Comparison of ENCODE assay signal across 8 cellular contexts in genomic region chr1:108199781-108200626, GRCh38. TPM values are rescaled to one million over a fixed set of nuclear protein-coding genes. Genes with fewer than 3 reads are reported as not detected.
A peak's percentile ranks its signal among the peaks of the same experiment; 100 is the strongest.
DNase-seq lines count a peak whose midpoint lies in the region; ATAC-seq and TF ChIP-seq lines count a peak whose summit lies in the region.

SLC25A24 (minus strand) TSS chr1:108200343; CDS start chr1:108200138, 205 bp downstream.

- peaks cover 4% of the 10 kb centered on the region for H3K36me3 ChIP-seq in ectodermal cell (ENCODE audit: control insufficient read depth, insufficient read depth, low read length)
- peaks cover 13% of the 10 kb centered on the region for H3K36me3 ChIP-seq in lower lobe of right lung

- H3K4me1 ChIP-seq in ectodermal cell (ENCODE audit: control insufficient read depth, insufficient read depth, low read length) (no peaks in the 10 kb centered on the region), lower lobe of right lung (peaks cover 32% of the 10 kb centered on the region)

- H3K27ac Mint-ChIP-seq in activated CD8-positive, alpha-beta T cell treated with anti-CD3 and anti-CD28 coated beads for 36 hours: peak within 1 kb of the TSS; percentile 75

- H3K27me3 Mint-ChIP-seq in activated CD8-positive, alpha-beta T cell treated with anti-CD3 and anti-CD28 coated beads for 36 hours: no peaks in the 10 kb centered on the region

- DNase-seq in AG08395 (ENCODE audit: low spot score): peak; percentile 91
- peak; percentile 54 to 91 for DNase-seq in NCI-H526 (lab: John Stamatoyannopoulos, UW)
- DNase-seq in activated CD8-positive, alpha-beta T cell treated with anti-CD3 and anti-CD28 coated beads for 36 hours: peak; percentile 72
- peak; percentile 92 for DNase-seq in lower lobe of right lung
- peak; percentile 33 to 76 (median 51) for DNase-seq in stimulated activated CD4-positive, alpha-beta T cell treated with anti-CD3 and anti-CD28 coated beads, TNF-alpha, amount 100 ng/mL, for 24 hours (ENCODE audit: low read depth in 3 of 3)

- H3K36me3 Mint-ChIP-seq in activated CD8-positive, alpha-beta T cell treated with anti-CD3 and anti-CD28 coated beads for 36 hours (ENCODE audit: low read depth): peaks cover 9% of the 10 kb centered on the region

- CTCF ChIA-PET in activated CD8-positive, alpha-beta T cell treated with anti-CD3 and anti-CD28 coated beads for 36 hours (lab: Charles Lee): interaction anchor here (0.8 to 1.9 kb wide), 8 partner anchors 8 to 404 kb away, joined by 3 to 14 read pairs (median 4); partner anchors contain the start of gene EEIG2

- peaks cover 4% of the 10 kb centered on the region for H3K9me3 Mint-ChIP-seq in activated CD8-positive, alpha-beta T cell treated with anti-CD3 and anti-CD28 coated beads for 36 hours

- no peak for TF ChIP-seq CTCF in activated CD8-positive, alpha-beta T cell treated with anti-CD3 and anti-CD28 coated beads for 36 hours (IDR thresholded peaks at IDR 0.05)
- no peak for TF ChIP-seq CTCF in lower lobe of right lung (IDR thresholded peaks at IDR 0.05)

- H3K27ac ChIP-seq in ectodermal cell (ENCODE audit: insufficient read depth, low read depth, low read length, poor library complexity, severe bottlenecking) (peak within 1 kb of the TSS; percentile 60), lower lobe of right lung (peak within 1 kb of the TSS; percentile 97)

- POLR2A ChIA-PET in activated CD8-positive, alpha-beta T cell treated with anti-CD3 and anti-CD28 coated beads for 36 hours (lab: Charles Lee): interaction anchor here (1.0 to 1.4 kb wide), 2 partner anchors 10 to 12 kb away, joined by 3 read pairs; no protein-coding TSS in a partner anchor

- peak within 1 kb of the TSS; percentile 94 for H3K4me3 ChIP-seq in ectodermal cell (ENCODE audit: insufficient read depth, low read depth, low read length)
- H3K4me3 ChIP-seq in lower lobe of right lung: peak within 1 kb of the TSS; percentile 93

- intact Hi-C loops in activated CD8-positive, alpha-beta T cell treated with anti-CD3 and anti-CD28 coated beads for 36 hours (cut with micrococcal nuclease): no loop called here
- intact Hi-C loops in lower lobe of right lung (cut with DNase I): no loop called here

- H3K27me3 ChIP-seq in ectodermal cell (ENCODE audit: control insufficient read depth, insufficient read depth, low read length, poor library complexity, severe bottlenecking) (no peaks in the 10 kb centered on the region), lower lobe of right lung (ENCODE audit: low read depth) (no peaks in the 10 kb centered on the region)

- peak; percentile 54 for ATAC-seq in GM18858 (IDR thresholded peaks at IDR 0.05; ENCODE audit: unreplicated experiment)
- ATAC-seq in HG03139 (IDR thresholded peaks at IDR 0.05; ENCODE audit: unreplicated experiment): peak; percentile 80
- peak; percentile 96 for ATAC-seq in activated CD8-positive, alpha-beta T cell treated with anti-CD3 and anti-CD28 coated beads for 36 hours
- peak; percentile 98 to 99 for ATAC-seq in lower lobe of right lung

- H3K9me3 ChIP-seq in ectodermal cell (ENCODE audit: control insufficient read depth, low read length) (no peaks in the 10 kb centered on the region), lower lobe of right lung (no peaks in the 10 kb centered on the region)

- peak within 1 kb of the TSS; percentile 85 for H3K4me3 Mint-ChIP-seq in activated CD8-positive, alpha-beta T cell treated with anti-CD3 and anti-CD28 coated beads for 36 hours

- peaks cover 22% of the 10 kb centered on the region for H3K4me1 Mint-ChIP-seq in activated CD8-positive, alpha-beta T cell treated with anti-CD3 and anti-CD28 coated beads for 36 hours (ENCODE audit: low read depth)

- 0% methylated on average over 96 of the region's 96 CpGs for WGBS in ectodermal cell, 2 experiments

RNA-seq across cellular contexts. Expression of gene SLC25A24, which starts in this region (rescaled TPM):
- total RNA-seq in activated CD8-positive, alpha-beta T cell treated with anti-CD3 and anti-CD28 coated beads for 36 hours: 1 to 10 TPM; 7.4 to 8.2 TPM
- polyA plus RNA-seq in ectodermal cell (2013, experiment 1 of 4): 46.2 TPM
- 52.5 TPM for polyA plus RNA-seq in ectodermal cell (2013, experiment 2 of 4)
- 34.8 TPM for polyA plus RNA-seq in ectodermal cell (2013, experiment 3 of 4)
- polyA plus RNA-seq in ectodermal cell (2013, experiment 4 of 4): 40.0 TPM
- total RNA-seq in lower lobe of right lung: 49.5 TPM

Comparison
In these comparisons a context has a peak if more than half of its experiments do, and no peak if none do; other contexts are left out.
1. Peak in every context shown above with its lines: DNase-seq, ATAC-seq, H3K4me3 ChIP-seq and H3K27ac ChIP-seq.